ENCODE assay signal across 10 cellular contexts in the genomic region with DNA sequence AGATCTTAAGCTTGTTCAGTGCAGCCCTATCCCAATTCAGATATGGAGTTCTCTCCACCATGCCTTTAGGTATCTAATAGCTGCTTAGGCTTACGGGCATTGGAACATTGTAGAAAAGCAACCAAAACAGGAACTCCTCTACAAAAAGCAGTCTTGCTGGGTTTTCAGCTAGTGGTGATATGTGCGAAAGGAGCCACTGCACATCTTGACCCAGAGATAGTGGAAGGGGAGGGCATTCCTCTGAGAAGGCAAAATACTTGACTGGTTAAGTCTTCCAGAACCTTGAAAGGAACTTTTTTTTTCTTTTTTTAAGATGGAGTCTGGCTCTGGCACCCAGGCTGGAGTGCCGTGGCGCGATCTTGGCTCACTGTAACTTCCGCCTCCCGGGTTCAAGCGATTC.
"Had no signal": no experiment of that assay in that cellular context is flagged by ENCODE, and none has a peak within 500 bp of the region (broad histone marks: within the 10 kb centered on the region; RNA-seq: fewer than 3 reads in every experiment).

No MANE protein-coding gene starts in this region.

- H3K4me3 ChIP-seq: GM23338, HAP-1 had no signal

- H3K27ac ChIP-seq: HL-60, KMS-11 had no signal

- H3K9ac ChIP-seq: KMS-11 had no signal

- H3K36me3 ChIP-seq: HAP-1 had no signal

- ATAC-seq: GM23338, HCT116 had no signal

- H2AFZ ChIP-seq: GM23338 had no signal

- DNase-seq: H7, HFFc6, IMR-90, Karpas-422, KBM-7 had no signal

- H3K4me2 ChIP-seq: GM23338, KMS-11 had no signal

- H3K9me3 ChIP-seq: HAP-1 had no signal
